ENCODE assay signal across 14 cellular contexts in the genomic region with DNA sequence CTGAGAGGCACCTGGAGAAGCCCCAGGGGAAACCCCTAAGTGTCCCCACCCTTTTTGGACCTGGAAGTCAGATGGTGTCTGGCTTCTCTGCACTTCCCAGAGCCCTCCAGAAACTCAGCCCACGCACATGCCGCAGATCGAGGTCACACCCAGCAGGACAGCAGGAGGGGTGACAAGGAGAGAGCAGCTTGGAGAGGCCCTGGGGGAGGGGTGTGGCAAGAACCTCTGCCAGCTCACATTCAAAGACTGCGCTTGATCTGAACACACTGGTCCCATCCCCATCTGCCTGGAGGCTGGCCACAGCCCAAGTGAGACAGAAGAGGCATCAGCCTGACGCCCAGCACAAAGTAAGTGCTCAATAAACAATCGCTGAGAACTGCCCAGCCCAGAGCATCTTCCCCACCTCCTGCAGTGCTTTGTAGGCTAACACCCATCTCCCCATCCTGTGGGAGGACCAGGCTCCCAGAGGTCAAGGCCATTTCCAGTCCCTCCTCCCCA. TPM values are rescaled to one million over a fixed set of nuclear protein-coding genes. Genes with fewer than 3 reads are reported as not detected.
A peak's percentile ranks its signal among the peaks of the same experiment; 100 is the strongest.
DNase-seq lines count a peak whose midpoint lies in the region; ATAC-seq and TF ChIP-seq lines count a peak whose summit lies in the region.
"Had no signal": no experiment of that assay in that cellular context is flagged by ENCODE, and none has a peak within 500 bp of the region (broad histone marks: within the 10 kb centered on the region; RNA-seq: fewer than 3 reads in every experiment).

No MANE protein-coding gene starts in this region.

- POLR2A ChIA-PET in activated B cell treated with CpG ODN at 0.5 μM for 24 hours (lab: Charles Lee) = interaction anchor here (0.8 to 4.4 kb wide), 5 partner anchors 9 to 203 kb away, joined by 3 to 16 read pairs (median 9); no protein-coding TSS in a partner anchor

- H3K27ac ChIP-seq in hepatocyte = no peak overlapping the region
- H3K27ac ChIP-seq: SK-N-MC, thoracic aorta had no signal

- peak overlapping the region; percentile 50 for H3K27ac Mint-ChIP-seq in activated B cell treated with CpG ODN at 0.5 μM for 24 hours

- TF ChIP-seq CTCF in activated B cell treated with CpG ODN at 0.5 μM for 24 hours (IDR thresholded peaks at IDR 0.05) = no peak
- TF ChIP-seq CTCF in hepatocyte (IDR thresholded peaks at IDR 0.05; ENCODE audit: poor library complexity) = no peak

- H3K4me1 ChIP-seq in hepatocyte (ENCODE audit: insufficient read depth) = no peaks in the 10 kb centered on the region

- H3K9me3 Mint-ChIP-seq in activated B cell treated with CpG ODN at 0.5 μM for 24 hours = no peaks in the 10 kb centered on the region

- H3K79me2 ChIP-seq in hepatocyte = no peaks in the 10 kb centered on the region

- peaks cover 7% of the 10 kb centered on the region for H3K27me3 Mint-ChIP-seq in activated B cell treated with CpG ODN at 0.5 μM for 24 hours

- DNase-seq in AG20443 (ENCODE audit: low spot score) (peak; percentile 51), ELR (ENCODE audit: low read depth) (peak; percentile 60), activated B cell treated with CpG ODN at 0.5 μM for 24 hours (no peak), hepatocyte (ENCODE audit: low spot score) (peak; percentile 49), GM19238 (ENCODE audit: insufficient read length, low spot score) (no peak)
- DNase-seq: central memory CD4-positive, alpha-beta T cell; kidney glomerular epithelial cell; NCI-H345 had no signal

- no peaks in the 10 kb centered on the region for H4K20me1 ChIP-seq in hepatocyte (ENCODE audit: insufficient read depth, poor library complexity, severe bottlenecking)

- no peak overlapping the region for H2AFZ ChIP-seq in hepatocyte

- no peaks in the 10 kb centered on the region for H3K9me2 ChIP-seq in hepatocyte (replicated peaks; ENCODE audit: insufficient read depth)

- intact Hi-C loops in activated B cell treated with CpG ODN at 0.5 μM for 24 hours (cut with micrococcal nuclease) = no loop called here

- H3K27me3 ChIP-seq in hepatocyte = no peaks in the 10 kb centered on the region

- H3K4me2 ChIP-seq in hepatocyte = no peak overlapping the region

- no peaks in the 10 kb centered on the region for H3K36me3 Mint-ChIP-seq in activated B cell treated with CpG ODN at 0.5 μM for 24 hours (ENCODE audit: low read depth)

- peaks cover 13% of the 10 kb centered on the region for H3K4me1 Mint-ChIP-seq in activated B cell treated with CpG ODN at 0.5 μM for 24 hours

- peak overlapping the region; percentile 16 for H3K4me3 Mint-ChIP-seq in activated B cell treated with CpG ODN at 0.5 μM for 24 hours

- CTCF ChIA-PET in activated B cell treated with CpG ODN at 0.5 μM for 24 hours (lab: Charles Lee) = interaction anchor here (1.7 kb wide), 1 partner anchor 39 kb away, joined by 6 read pairs; no protein-coding TSS in a partner anchor

- no peak overlapping the region for H3K4me3 ChIP-seq in hepatocyte
- H3K4me3 ChIP-seq: SK-N-MC, thoracic aorta had no signal

- ATAC-seq in activated B cell treated with CpG ODN at 0.5 μM for 24 hours (ENCODE audit: low read depth) (peak; percentile 55), HG03175 (IDR thresholded peaks at IDR 0.05; ENCODE audit: unreplicated experiment) (no peak), GM18907 (IDR thresholded peaks at IDR 0.05; ENCODE audit: unreplicated experiment) (no peak), GM19351 (IDR thresholded peaks at IDR 0.05; ENCODE audit: unreplicated experiment) (no peak)

- no peaks in the 10 kb centered on the region for H3K36me3 ChIP-seq in hepatocyte (replicated peaks; ENCODE audit: insufficient read depth, low read depth)
- H3K36me3 ChIP-seq: thoracic aorta had no signal

- H3K9me3 ChIP-seq in hepatocyte (ENCODE audit: low read depth) = no peaks in the 10 kb centered on the region
- H3K9me3 ChIP-seq: thoracic aorta had no signal

- 68% methylated on average over 6 of the region's 6 CpGs for WGBS in hepatocyte (ENCODE audit: low lambda C conversion rate, missing lambda C conversion rate)

RNA-seq across cellular contexts. Expression of a gene that starts 21.4 kb away (rescaled TPM):
- total RNA-seq in activated B cell treated with CpG ODN at 0.5 μM for 24 hours = 4.6 and 5.4 TPM in 2 replicates
- 43.3 and 49.8 TPM in 2 replicates for total RNA-seq in hepatocyte
- 21.3 and 34.4 TPM in 2 replicates for polyA plus RNA-seq in hepatocyte
- total RNA-seq: osteocyte, thoracic aorta had no signal

RNA-seq across cellular contexts. Expression of a gene that starts 36.6 kb away (rescaled TPM):
- total RNA-seq in activated B cell treated with CpG ODN at 0.5 μM for 24 hours (28.9 and 29.4 TPM in 2 replicates), hepatocyte (15.2 and 22.6 TPM in 2 replicates)
- 25.4 and 33.4 TPM in 2 replicates for polyA plus RNA-seq in hepatocyte

Comparison
In these comparisons a context has a peak if more than half of its experiments do, and no peak if none do; other contexts are left out.
1. DNase-seq: peak in AG20443 (single experiment), ELR (single experiment) and hepatocyte (single experiment); none in activated B cell treated with CpG ODN at 0.5 μM for 24 hours (single experiment) and GM19238 (single experiment).